ENCODE assay signal across 18 cellular contexts in the genomic region with DNA sequence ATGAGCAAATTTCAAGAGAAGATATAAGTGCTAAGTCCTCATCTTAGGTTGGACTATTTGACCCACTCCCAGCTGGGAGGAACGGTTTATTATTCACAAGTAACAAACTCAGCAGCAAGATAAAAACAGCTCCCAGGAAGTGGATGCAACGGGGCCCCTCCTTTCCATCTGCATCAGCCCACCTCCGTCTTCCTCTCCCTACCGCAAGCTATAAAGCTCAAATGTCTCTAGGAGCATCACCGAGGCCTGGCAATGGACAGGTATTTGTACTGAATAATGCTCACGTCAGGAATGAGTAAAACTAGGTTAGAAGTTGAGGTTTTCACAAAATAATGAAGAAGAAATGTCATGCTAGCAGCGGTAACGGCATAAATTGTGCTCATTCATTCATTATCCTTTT.
"Had no signal": no experiment of that assay in that cellular context is flagged by ENCODE, and none has a peak within 500 bp of the region (broad histone marks: within the 10 kb centered on the region; RNA-seq: fewer than 3 reads in every experiment).

No MANE protein-coding gene starts in this region.

- H3K36me3 ChIP-seq: esophagus squamous epithelium, sigmoid colon, suprapubic skin, thyroid gland, upper lobe of left lung, uterus had no signal

- H3K36me3 Mint-ChIP-seq: natural killer cell had no signal

- H3K27ac Mint-ChIP-seq: dendritic cell treated with granulocyte-macrophage colony-stimulating factor and Interleukin-4, amounts not matched to agents 40 ng/mL and 50 ng/mL, for 4 days; natural killer cell had no signal

- H3K27ac ChIP-seq: esophagus squamous epithelium, foreskin keratinocyte, hepatocyte, skin epidermis, suprapubic skin, thyroid gland, upper lobe of left lung, uterus had no signal

- ATAC-seq: foreskin keratinocyte, left lobe of liver, mucosa of descending colon, natural killer cell had no signal

- DNase-seq: cerebellar nuclear complex; esophagus squamous epithelium; foreskin keratinocyte; kidney glomerular epithelial cell; mucosa of descending colon; natural killer cell; sigmoid colon; stimulated activated CD4-positive, alpha-beta T cell treated with anti-CD3 and anti-CD28 coated beads, Interleukin-2, amount 100 ng/mL, for 24 hours; stimulated activated CD4-positive, alpha-beta T cell treated with anti-CD3 and anti-CD28 coated beads, Interleukin-4, amount 100 ng/mL, for 4 hours; stimulated activated naive CD4-positive, alpha-beta T cell; thyroid gland; upper lobe of left lung; uterus had no signal

- H3K4me1 ChIP-seq: foreskin keratinocyte, upper lobe of left lung, uterus had no signal

- H3K4me3 Mint-ChIP-seq: dendritic cell treated with granulocyte-macrophage colony-stimulating factor and Interleukin-4, amounts not matched to agents 40 ng/mL and 50 ng/mL, for 4 days; natural killer cell had no signal

- H3K9me3 ChIP-seq: esophagus squamous epithelium, mucosa of descending colon, sigmoid colon, suprapubic skin, thyroid gland, upper lobe of left lung, uterus had no signal

- H3K27me3 ChIP-seq: thyroid gland, upper lobe of left lung, uterus had no signal

- H3K79me2 ChIP-seq: hepatocyte had no signal

- H3K4me3 ChIP-seq: esophagus squamous epithelium, hepatocyte, mucosa of descending colon, sigmoid colon, skin epidermis, suprapubic skin, thyroid gland, upper lobe of left lung, uterus had no signal

- H3K9me3 Mint-ChIP-seq: dendritic cell treated with granulocyte-macrophage colony-stimulating factor and Interleukin-4, amounts not matched to agents 40 ng/mL and 50 ng/mL, for 4 days; natural killer cell had no signal

- H2AFZ ChIP-seq: hepatocyte had no signal

- H3K4me2 ChIP-seq: hepatocyte had no signal
